ENCODE assay signal across 13 cellular contexts in genomic region chr9:2321523-2322148, GRCh38.
A peak's percentile ranks its signal among the peaks of the same experiment; 100 is the strongest.
DNase-seq lines count a peak whose midpoint lies in the region; ATAC-seq and TF ChIP-seq lines count a peak whose summit lies in the region.
"Had no signal": no experiment of that assay in that cellular context is flagged by ENCODE, and none has a peak within 500 bp of the region (broad histone marks: within the 10 kb centered on the region; RNA-seq: fewer than 3 reads in every experiment).

No MANE protein-coding gene starts in this region.

- intact Hi-C loops in thyroid gland (cut with DNase I) (no loop called here), breast epithelium (cut with DNase I; ENCODE audit: low total_unique reads) (no loop called here)

- H3K27ac ChIP-seq in cardiac muscle cell (no peak overlapping the region), right atrium auricular region (no peak overlapping the region), RWPE2 (ENCODE audit: poor library complexity, severe bottlenecking) (no peak overlapping the region), thyroid gland (no peak overlapping the region), breast epithelium (no peak overlapping the region)

- H3K27me3 ChIP-seq in cardiac muscle cell (no peaks in the 10 kb centered on the region), right atrium auricular region (no peaks in the 10 kb centered on the region), RWPE2 (ENCODE audit: insufficient read depth, poor library complexity, severe bottlenecking) (no peaks in the 10 kb centered on the region), thyroid gland (no peaks in the 10 kb centered on the region), breast epithelium (no peaks in the 10 kb centered on the region)

- H3K4me3 ChIP-seq in cardiac muscle cell: no peak overlapping the region
- no peak overlapping the region for H3K4me3 ChIP-seq in right atrium auricular region
- no peak overlapping the region for H3K4me3 ChIP-seq in RWPE2 (ENCODE audit: severe bottlenecking)
- H3K4me3 ChIP-seq in fibroblast of pulmonary artery (replicated peaks; ENCODE audit: low read depth, low read length): no peak overlapping the region
- H3K4me3 ChIP-seq in thyroid gland (replicated peaks in 1 of 3): no peak overlapping the region
- H3K4me3 ChIP-seq in breast epithelium: no peak overlapping the region

- H3K4me1 ChIP-seq in cardiac muscle cell (ENCODE audit: low read depth): no peaks in the 10 kb centered on the region
- no peaks in the 10 kb centered on the region for H3K4me1 ChIP-seq in right atrium auricular region
- no peaks in the 10 kb centered on the region for H3K4me1 ChIP-seq in RWPE2 (ENCODE audit: insufficient read depth, poor library complexity, severe bottlenecking)
- no peaks in the 10 kb centered on the region for H3K4me1 ChIP-seq in thyroid gland
- no peaks in the 10 kb centered on the region for H3K4me1 ChIP-seq in breast epithelium

- no peak for TF ChIP-seq POLR2A in thyroid gland (IDR thresholded peaks at IDR 0.05)
- TF ChIP-seq POLR2A in breast epithelium (IDR thresholded peaks at IDR 0.05): no peak

- H3K9me3 ChIP-seq in cardiac muscle cell (ENCODE audit: low read depth) (no peaks in the 10 kb centered on the region), right atrium auricular region (no peaks in the 10 kb centered on the region), RWPE2 (ENCODE audit: severe bottlenecking) (no peaks in the 10 kb centered on the region), thyroid gland (no peaks in the 10 kb centered on the region), breast epithelium (no peaks in the 10 kb centered on the region)

- DNase-seq in cardiac muscle cell (ENCODE audit: low read depth in 1 of 2, low spot score in 1 of 2): peak in 1 of 2 donors; percentile 14
- DNase-seq in right atrium auricular region (ENCODE audit: low spot score): no peak
- DNase-seq in RWPE2 (ENCODE audit: low spot score): no peak
- DNase-seq in fibroblast of pulmonary artery (ENCODE audit: low read depth): peak; percentile 11
- DNase-seq in thyroid gland: no peak
- no peak for DNase-seq in breast epithelium (ENCODE audit: low spot score in 2 of 2)
- DNase-seq: activated CD4-positive, alpha-beta T cell treated with anti-CD3 and anti-CD28 coated beads, Interleukin-2, amount 10 ng/mL, durations not matched to agents 24 days and 14 days; activated naive CD8-positive, alpha-beta T cell treated with anti-CD3 and anti-CD28 coated beads, Interleukin-2, amount 10 ng/mL, durations not matched to agents 7 days and 5 days; activated T-cell treated with anti-CD3 and anti-CD28 coated beads for 4 hours; NCI-H1048; T-helper 2 cell had no signal

- TF ChIP-seq CTCF in cardiac muscle cell (IDR thresholded peaks at IDR 0.05; ENCODE audit: low read depth, low read length) (peak; percentile 7), right atrium auricular region (IDR thresholded peaks at IDR 0.05) (peak in 1 of 2 donors; percentile 56), RWPE2 (IDR thresholded peaks at IDR 0.05; ENCODE audit: poor library complexity, severe bottlenecking) (peak; percentile 18), fibroblast of pulmonary artery (IDR thresholded peaks at IDR 0.05; ENCODE audit: low read length, missing control alignments) (peak; percentile 3), thyroid gland (IDR thresholded peaks at IDR 0.05) (peak in 4 of 6 experiments; percentile 37 to 64 (median 56)), breast epithelium (IDR thresholded peaks at IDR 0.05) (no peak)

- ATAC-seq in RWPE2 (ENCODE audit: low read depth): no peak
- ATAC-seq in HG03139 (IDR thresholded peaks at IDR 0.05; ENCODE audit: unreplicated experiment): no peak
- ATAC-seq in GM21786 (IDR thresholded peaks at IDR 0.05; ENCODE audit: unreplicated experiment): no peak

- no peaks in the 10 kb centered on the region for H3K36me3 ChIP-seq in cardiac muscle cell
- no peaks in the 10 kb centered on the region for H3K36me3 ChIP-seq in right atrium auricular region
- H3K36me3 ChIP-seq in RWPE2 (ENCODE audit: low read depth): no peaks in the 10 kb centered on the region
- no peaks in the 10 kb centered on the region for H3K36me3 ChIP-seq in thyroid gland
- no peaks in the 10 kb centered on the region for H3K36me3 ChIP-seq in breast epithelium

Comparison
In these comparisons a context has a peak if more than half of its experiments do, and no peak if none do; other contexts are left out.
1. CTCF ChIP-seq: peak in cardiac muscle cell (single experiment), RWPE2 (single experiment), fibroblast of pulmonary artery (single experiment) and thyroid gland (4 of 6); none in breast epithelium (0 of 3).